ENCODE assay signal across 20 cellular contexts in the genomic region with DNA sequence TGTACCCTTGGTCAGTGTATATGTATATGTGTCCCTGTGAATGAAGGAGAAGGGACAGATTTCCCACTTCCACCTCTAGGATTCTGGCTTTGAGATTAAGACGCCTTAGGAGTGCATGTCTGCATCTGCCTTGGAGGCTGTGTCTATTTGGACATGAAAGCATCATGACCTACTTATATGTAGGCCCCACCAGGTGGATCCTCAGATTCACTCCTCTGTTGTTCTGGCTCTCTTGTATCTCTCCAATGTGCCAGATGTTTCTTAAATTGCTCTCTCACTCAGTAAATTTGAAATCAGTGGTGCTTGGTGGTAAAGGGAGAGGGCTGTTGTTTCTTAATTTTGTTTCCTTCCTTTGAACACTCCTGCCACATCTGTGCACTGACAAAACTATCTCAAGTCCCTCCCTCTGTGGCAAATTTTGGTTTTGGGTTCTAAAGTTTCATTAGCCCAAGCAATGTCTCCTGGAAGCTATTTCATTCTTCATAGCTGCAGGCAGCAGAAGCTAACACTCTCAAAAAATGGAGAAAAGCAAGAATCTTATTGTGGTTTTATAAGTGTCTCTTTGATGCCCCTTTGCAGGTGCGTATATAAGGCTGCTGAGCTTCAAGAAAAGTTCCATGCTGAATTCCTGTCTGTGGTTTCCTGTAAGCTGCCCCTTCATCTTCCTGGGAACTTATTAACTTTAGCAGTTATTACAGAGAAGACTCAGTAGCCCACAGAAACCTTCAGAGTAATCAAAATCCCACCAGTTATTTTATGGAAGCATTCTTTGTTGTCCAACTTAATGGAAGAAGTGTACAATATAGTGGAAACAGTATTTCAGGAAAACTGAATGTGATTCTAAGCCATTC.
DNase-seq lines count a peak whose midpoint lies in the region; ATAC-seq lines count a peak whose summit lies in the region.
"Had no signal": no experiment of that assay in that cellular context is flagged by ENCODE, and none has a peak within 500 bp of the region (broad histone marks: within the 10 kb centered on the region; RNA-seq: fewer than 3 reads in every experiment).

No MANE protein-coding gene starts in this region.

- H3K4me1 Mint-ChIP-seq in stimulated activated memory B cell treated with anti-CD40 and anti-IgM and Interleukin-4, amounts not matched to agents 10 μg/mL and 1 μg/mL and 100 μg/mL, for 72 hours = peaks cover 25% of the 10 kb centered on the region
- no peaks in the 10 kb centered on the region for H3K4me1 Mint-ChIP-seq in CD8-positive, alpha-beta memory T cell

- H3K4me2 ChIP-seq in BLaER1 = peak overlapping the region; percentile 40
- H3K4me2 ChIP-seq: A549 had no signal

- peaks cover 16% of the 10 kb centered on the region for H3K4me1 ChIP-seq in BLaER1
- H3K4me1 ChIP-seq in CD8-positive, alpha-beta memory T cell (ENCODE audit: insufficient read depth, low read length) = no peaks in the 10 kb centered on the region
- H3K4me1 ChIP-seq: A549, Peyer's patch, SJCRH30 had no signal

- no peaks in the 10 kb centered on the region for H3K9me3 Mint-ChIP-seq in stimulated activated memory B cell treated with anti-CD40 and anti-IgM and Interleukin-4, amounts not matched to agents 10 μg/mL and 1 μg/mL and 100 μg/mL, for 72 hours
- no peaks in the 10 kb centered on the region for H3K9me3 Mint-ChIP-seq in CD8-positive, alpha-beta memory T cell

- DNase-seq in Kasumi-1 (lab: John Stamatoyannopoulos, UW) (peak; percentile 3 to 18), kidney tubule cell (ENCODE audit: low spot score) (peak; percentile 42), DMS 273 (lab: John Stamatoyannopoulos, UW; ENCODE audit: unreplicated experiment) (no peak), head of caudate nucleus (no peak)
- no peak for DNase-seq in CD8-positive, alpha-beta memory T cell
- DNase-seq: C1 segment of cervical spinal cord, DMS53, EL, GF-D8, IMR-90, NCI-H1694, NCI-H2081, NCI-H2171, NCI-H524 treated with DMSO at 0.1 percent for 48 hours, NCI-H82, Peyer's patch, SJCRH30 had no signal

- CTCF ChIA-PET in CD8-positive, alpha-beta memory T cell (lab: Charles Lee) = no interaction called here

- no peaks in the 10 kb centered on the region for H3K9me3 ChIP-seq in BLaER1
- no peaks in the 10 kb centered on the region for H3K9me3 ChIP-seq in CD8-positive, alpha-beta memory T cell (ENCODE audit: low read length)
- H3K9me3 ChIP-seq: A549, Peyer's patch, SJCRH30 had no signal

- H3K9ac ChIP-seq in BLaER1 = no peak overlapping the region

- no peaks in the 10 kb centered on the region for H3K36me3 Mint-ChIP-seq in stimulated activated memory B cell treated with anti-CD40 and anti-IgM and Interleukin-4, amounts not matched to agents 10 μg/mL and 1 μg/mL and 100 μg/mL, for 72 hours
- no peaks in the 10 kb centered on the region for H3K36me3 Mint-ChIP-seq in CD8-positive, alpha-beta memory T cell

- H3K27ac ChIP-seq in BLaER1 = no peak overlapping the region
- H3K27ac ChIP-seq in CD8-positive, alpha-beta memory T cell (ENCODE audit: low read depth, low read length) = no peak overlapping the region
- H3K27ac ChIP-seq: A549, Peyer's patch, SJCRH30 had no signal

- no peak overlapping the region for H3K4me3 Mint-ChIP-seq in stimulated activated memory B cell treated with anti-CD40 and anti-IgM and Interleukin-4, amounts not matched to agents 10 μg/mL and 1 μg/mL and 100 μg/mL, for 72 hours
- no peak overlapping the region for H3K4me3 Mint-ChIP-seq in CD8-positive, alpha-beta memory T cell

- H3K27ac Mint-ChIP-seq in stimulated activated memory B cell treated with anti-CD40 and anti-IgM and Interleukin-4, amounts not matched to agents 10 μg/mL and 1 μg/mL and 100 μg/mL, for 72 hours = peak overlapping the region; percentile 65
- H3K27ac Mint-ChIP-seq in CD8-positive, alpha-beta memory T cell = no peak overlapping the region

- H3K27me3 Mint-ChIP-seq in stimulated activated memory B cell treated with anti-CD40 and anti-IgM and Interleukin-4, amounts not matched to agents 10 μg/mL and 1 μg/mL and 100 μg/mL, for 72 hours = no peaks in the 10 kb centered on the region
- no peaks in the 10 kb centered on the region for H3K27me3 Mint-ChIP-seq in CD8-positive, alpha-beta memory T cell

- no peaks in the 10 kb centered on the region for H3K27me3 ChIP-seq in BLaER1
- no peaks in the 10 kb centered on the region for H3K27me3 ChIP-seq in CD8-positive, alpha-beta memory T cell (ENCODE audit: insufficient read depth, low read length, poor library complexity, severe bottlenecking)
- H3K27me3 ChIP-seq: Peyer's patch, SJCRH30 had no signal

- H3K36me3 ChIP-seq in BLaER1 = no peaks in the 10 kb centered on the region
- H3K36me3 ChIP-seq in CD8-positive, alpha-beta memory T cell (ENCODE audit: insufficient read depth, low read length) = no peaks in the 10 kb centered on the region
- H3K36me3 ChIP-seq: Peyer's patch, SJCRH30 had no signal

- POLR2A ChIA-PET in CD8-positive, alpha-beta memory T cell (lab: Charles Lee) = no interaction called here

- intact Hi-C loops in head of caudate nucleus (cut with DNase I) = no loop called here

- ATAC-seq in stimulated activated memory B cell treated with anti-CD40 and anti-IgM and Interleukin-4, amounts not matched to agents 10 μg/mL and 1 μg/mL and 100 μg/mL, for 72 hours = no peak
- ATAC-seq: A549 had no signal

- no peaks in the 10 kb centered on the region for H4K20me1 ChIP-seq in BLaER1

- no peak overlapping the region for H3K4me3 ChIP-seq in BLaER1
- H3K4me3 ChIP-seq in CD8-positive, alpha-beta memory T cell (ENCODE audit: low read length) = no peak overlapping the region
- H3K4me3 ChIP-seq: A549, Peyer's patch, SJCRH30 had no signal

Comparison
In these comparisons a context has a peak if more than half of its experiments do, and no peak if none do; other contexts are left out.
1. DNase-seq: peak in Kasumi-1 (2 of 2) and kidney tubule cell (single experiment); none in DMS 273 (single experiment), CD8-positive, alpha-beta memory T cell (0 of 5) and head of caudate nucleus (0 of 42).